In the genomic region with DNA sequence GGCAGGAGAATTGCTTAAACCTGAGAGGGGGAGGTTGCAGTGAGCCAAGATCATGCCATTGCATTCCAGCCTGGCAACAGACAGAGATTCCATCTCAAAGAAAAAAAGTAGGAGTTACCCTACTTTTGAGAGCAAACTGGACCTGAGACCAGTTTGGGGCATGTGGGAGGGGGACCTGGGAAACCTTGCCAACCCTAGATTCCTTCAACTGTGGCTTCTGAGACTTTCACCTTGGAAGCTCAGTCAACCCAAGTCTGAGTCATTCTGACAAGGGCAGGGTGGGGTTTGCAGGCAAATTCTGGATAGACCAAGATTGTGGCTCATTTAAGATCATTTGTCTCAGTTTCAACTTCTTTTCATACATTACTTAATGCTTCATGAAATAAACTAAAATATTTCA, we compare ENCODE assay signal across 1 cellular context.
TF ChIP-seq lines count a peak whose summit lies in the region.

No MANE protein-coding gene starts in this region.

TF ChIP-seq in HepG2, 621 proteins besides CTCF, POLR2A, EP300 and RAD21:
- TF ChIP-seq HDAC6 (IDR thresholded peaks at IDR 0.05; ENCODE audit: low read depth, low read length), result no peak
- TF ChIP-seq, protein P1, sequence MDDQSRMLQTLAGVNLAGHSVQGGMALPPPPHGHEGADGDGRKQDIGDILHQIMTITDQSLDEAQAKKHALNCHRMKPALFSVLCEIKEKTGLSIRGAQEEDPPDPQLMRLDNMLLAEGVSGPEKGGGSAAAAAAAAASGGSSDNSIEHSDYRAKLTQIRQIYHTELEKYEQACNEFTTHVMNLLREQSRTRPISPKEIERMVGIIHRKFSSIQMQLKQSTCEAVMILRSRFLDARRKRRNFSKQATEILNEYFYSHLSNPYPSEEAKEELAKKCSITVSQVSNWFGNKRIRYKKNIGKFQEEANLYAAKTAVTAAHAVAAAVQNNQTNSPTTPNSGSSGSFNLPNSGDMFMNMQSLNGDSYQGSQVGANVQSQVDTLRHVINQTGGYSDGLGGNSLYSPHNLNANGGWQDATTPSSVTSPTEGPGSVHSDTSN (CRISPR knock-in tag; IDR thresholded peaks at IDR 0.05; ENCODE audit: borderline replicate concordance), result no peak
- TF ChIP-seq, protein P2, sequence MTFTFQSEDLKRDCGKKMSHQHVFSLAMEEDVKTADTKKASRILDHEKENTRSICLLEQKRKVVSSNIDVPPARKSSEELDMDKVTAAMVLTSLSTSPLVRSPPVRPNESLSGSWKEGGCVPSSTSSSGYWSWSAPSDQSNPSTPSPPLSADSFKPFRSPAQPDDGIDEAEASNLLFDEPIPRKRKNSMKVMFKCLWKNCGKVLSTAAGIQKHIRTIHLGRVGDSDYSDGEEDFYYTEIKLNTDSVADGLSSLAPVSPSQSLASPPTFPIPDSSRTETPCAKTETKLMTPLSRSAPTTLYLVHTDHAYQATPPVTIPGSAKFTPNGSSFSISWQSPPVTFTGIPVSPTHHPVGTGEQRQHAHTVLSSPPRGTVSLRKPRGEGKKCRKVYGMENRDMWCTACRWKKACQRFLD (CRISPR knock-in tag; IDR thresholded peaks at IDR 0.05; ENCODE audit: borderline replicate concordance), result no peak
- TF ChIP-seq MBD4 (IDR thresholded peaks at IDR 0.05; ENCODE audit: borderline replicate concordance, low read length), result no peak
- no peak for TF ChIP-seq PPARG (CRISPR knock-in tag; conservative IDR thresholded peaks at IDR 0.05)
- TF ChIP-seq, protein P3, sequence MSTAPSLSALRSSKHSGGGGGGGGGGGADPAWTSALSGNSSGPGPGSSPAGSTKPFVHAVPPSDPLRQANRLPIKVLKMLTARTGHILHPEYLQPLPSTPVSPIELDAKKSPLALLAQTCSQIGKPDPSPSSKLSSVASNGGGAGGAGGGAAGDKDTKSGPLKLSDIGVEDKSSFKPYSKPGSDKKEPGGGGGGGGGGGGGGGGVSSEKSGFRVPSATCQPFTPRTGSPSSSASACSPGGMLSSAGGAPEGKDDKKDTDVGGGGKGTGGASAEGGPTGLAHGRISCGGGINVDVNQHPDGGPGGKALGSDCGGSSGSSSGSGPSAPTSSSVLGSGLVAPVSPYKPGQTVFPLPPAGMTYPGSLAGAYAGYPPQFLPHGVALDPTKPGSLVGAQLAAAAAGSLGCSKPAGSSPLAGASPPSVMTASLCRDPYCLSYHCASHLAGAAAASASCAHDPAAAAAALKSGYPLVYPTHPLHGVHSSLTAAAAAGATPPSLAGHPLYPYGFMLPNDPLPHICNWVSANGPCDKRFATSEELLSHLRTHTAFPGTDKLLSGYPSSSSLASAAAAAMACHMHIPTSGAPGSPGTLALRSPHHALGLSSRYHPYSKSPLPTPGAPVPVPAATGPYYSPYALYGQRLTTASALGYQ (CRISPR knock-in tag; IDR thresholded peaks at IDR 0.05), result no peak
- no peak for TF ChIP-seq HIVEP1 (CRISPR knock-in tag; IDR thresholded peaks at IDR 0.05)
- no peak for TF ChIP-seq ZNF235 (CRISPR knock-in tag; IDR thresholded peaks at IDR 0.05; ENCODE audit: borderline replicate concordance)
- no peak for TF ChIP-seq CAMTA2 (CRISPR knock-in tag; IDR thresholded peaks at IDR 0.05; ENCODE audit: borderline replicate concordance)
- TF ChIP-seq ZFAT (CRISPR knock-in tag; conservative IDR thresholded peaks at IDR 0.05), result no peak
- TF ChIP-seq PITX1 (CRISPR knock-in tag; IDR thresholded peaks at IDR 0.05), result no peak
TF ChIP-seq in HepG2: peak in this region for 0.
